13 cellular contexts compared by ENCODE assay signal in the genomic region with DNA sequence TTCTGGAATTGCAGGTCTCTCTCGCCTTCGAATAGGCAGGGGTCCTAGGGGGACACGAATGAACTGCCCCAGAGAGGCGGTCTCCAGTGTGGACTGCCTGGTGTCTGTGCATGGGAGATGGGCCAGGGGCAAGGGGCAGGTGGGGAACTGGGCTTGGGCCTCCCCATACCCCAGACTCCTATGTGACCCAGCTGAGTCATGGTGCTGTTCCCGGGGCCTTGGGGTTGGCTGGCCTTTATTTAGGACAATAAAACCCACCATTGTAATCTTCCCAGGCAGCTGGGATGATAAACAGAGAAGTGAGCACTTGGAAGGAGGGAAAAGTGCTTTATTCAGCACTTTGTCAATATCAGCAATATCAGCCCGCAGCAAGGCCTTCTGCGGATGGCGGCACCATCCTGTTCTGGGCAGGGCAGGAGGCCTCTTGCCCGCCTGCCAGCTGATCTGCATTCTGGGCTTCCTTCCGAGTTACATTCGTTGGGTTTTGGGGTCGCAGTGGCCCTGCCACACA.
DNase-seq lines count a peak whose midpoint lies in the region; ATAC-seq and TF ChIP-seq lines count a peak whose summit lies in the region.
"Had no signal": no experiment of that assay in that cellular context is flagged by ENCODE, and none has a peak within 500 bp of the region (broad histone marks: within the 10 kb centered on the region; RNA-seq: fewer than 3 reads in every experiment).

No MANE protein-coding gene starts in this region.

- peaks cover 12% of the 10 kb centered on the region for H3K4me1 Mint-ChIP-seq in progenitor cell of endocrine pancreas (ENCODE audit: low read depth)
- H3K4me1 Mint-ChIP-seq: activated naive CD8-positive, alpha-beta T cell treated with anti-CD3 and anti-CD28 coated beads, Interleukin-2, amount 50 U/mL, for 24 hours; memory B cell had no signal

- H3K27ac Mint-ChIP-seq in progenitor cell of endocrine pancreas, result no peak overlapping the region
- H3K27ac Mint-ChIP-seq: activated CD4-positive, alpha-beta memory T cell treated with anti-CD3 and anti-CD28 coated beads for 36 hours; activated naive CD8-positive, alpha-beta T cell treated with anti-CD3 and anti-CD28 coated beads, Interleukin-2, amount 50 U/mL, for 24 hours; memory B cell had no signal

- H3K27me3 Mint-ChIP-seq in progenitor cell of endocrine pancreas, result no peaks in the 10 kb centered on the region
- H3K27me3 Mint-ChIP-seq: activated CD4-positive, alpha-beta memory T cell treated with anti-CD3 and anti-CD28 coated beads for 36 hours; activated naive CD8-positive, alpha-beta T cell treated with anti-CD3 and anti-CD28 coated beads, Interleukin-2, amount 50 U/mL, for 24 hours had no signal

- H3K4me3 Mint-ChIP-seq in progenitor cell of endocrine pancreas (ENCODE audit: low read depth), result no peak overlapping the region
- H3K4me3 Mint-ChIP-seq: activated CD4-positive, alpha-beta memory T cell treated with anti-CD3 and anti-CD28 coated beads for 36 hours; activated naive CD8-positive, alpha-beta T cell treated with anti-CD3 and anti-CD28 coated beads, Interleukin-2, amount 50 U/mL, for 24 hours; memory B cell had no signal

- H3K36me3 ChIP-seq in muscle layer of duodenum (ENCODE audit: control insufficient read depth in 1 of 2, insufficient read depth in 2 of 2, low read length in 2 of 2) (no peaks in the 10 kb centered on the region), Peyer's patch (no peaks in the 10 kb centered on the region)

- H3K27ac ChIP-seq in VCaP, result peak overlapping the region; percentile 58
- H3K27ac ChIP-seq in epithelial cell of prostate, result peak overlapping the region; percentile 93
- peak overlapping the region; percentile 14 for H3K27ac ChIP-seq in muscle layer of duodenum (ENCODE audit: low read length)
- peak overlapping the region; percentile 96 for H3K27ac ChIP-seq in temporal lobe (ENCODE audit: low read depth, low read length)
- peak overlapping the region in 2 of 4 donors; percentile 38 to 80 for H3K27ac ChIP-seq in Peyer's patch
- H3K27ac ChIP-seq: SK-N-MC had no signal

- TF ChIP-seq POLR2A in Peyer's patch (IDR thresholded peaks at IDR 0.05), result no peak

- no peaks in the 10 kb centered on the region for H3K9me3 Mint-ChIP-seq in progenitor cell of endocrine pancreas (ENCODE audit: low read depth)
- H3K9me3 Mint-ChIP-seq: activated CD4-positive, alpha-beta memory T cell treated with anti-CD3 and anti-CD28 coated beads for 36 hours; activated naive CD8-positive, alpha-beta T cell treated with anti-CD3 and anti-CD28 coated beads, Interleukin-2, amount 50 U/mL, for 24 hours; memory B cell had no signal

- TF ChIP-seq CTCF in VCaP (conservative IDR thresholded peaks at IDR 0.05) (no peak), progenitor cell of endocrine pancreas (IDR thresholded peaks at IDR 0.05; ENCODE audit: unreplicated experiment) (no peak), Peyer's patch (IDR thresholded peaks at IDR 0.05) (no peak), omental fat pad (IDR thresholded peaks at IDR 0.05) (no peak)

- H3K4me3 ChIP-seq in muscle layer of duodenum (ENCODE audit: low read depth in 1 of 2, low read length in 2 of 2) (no peak overlapping the region), Peyer's patch (no peak overlapping the region)
- H3K4me3 ChIP-seq: GM12878, SK-N-MC had no signal

- H3K27me3 ChIP-seq in muscle layer of duodenum (ENCODE audit: low read depth, low read length) (no peaks in the 10 kb centered on the region), Peyer's patch (no peaks in the 10 kb centered on the region)

- no peak for ATAC-seq in omental fat pad (ENCODE audit: low FRiP score)
- ATAC-seq: activated naive CD8-positive, alpha-beta T cell treated with anti-CD3 and anti-CD28 coated beads, Interleukin-2, amount 50 U/mL, for 24 hours; GM12878 had no signal

- H3K36me3 Mint-ChIP-seq in progenitor cell of endocrine pancreas (ENCODE audit: insufficient read depth), result no peaks in the 10 kb centered on the region
- H3K36me3 Mint-ChIP-seq: activated CD4-positive, alpha-beta memory T cell treated with anti-CD3 and anti-CD28 coated beads for 36 hours; memory B cell had no signal

- H3K4me1 ChIP-seq in muscle layer of duodenum (ENCODE audit: control insufficient read depth in 1 of 2, insufficient read depth in 2 of 2, low read length in 2 of 2), result peaks cover 16 to 52% of the 10 kb centered on the region in 2 donors
- H3K4me1 ChIP-seq in Peyer's patch, result peaks cover 0 to 13% (median 0%) of the 10 kb centered on the region in 4 donors

- DNase-seq in epithelial cell of prostate (ENCODE audit: low read depth, low spot score), result no peak
- DNase-seq in progenitor cell of endocrine pancreas (ENCODE audit: low spot score, unreplicated experiment), result no peak
- no peak for DNase-seq in Peyer's patch
- DNase-seq in NAMALWA (ENCODE audit: low spot score), result no peak
- no peak for DNase-seq in omental fat pad (ENCODE audit: low spot score)
- DNase-seq: activated CD4-positive, alpha-beta memory T cell treated with anti-CD3 and anti-CD28 coated beads for 36 hours; activated naive CD8-positive, alpha-beta T cell treated with anti-CD3 and anti-CD28 coated beads, Interleukin-2, amount 50 U/mL, for 24 hours had no signal

- H3K9me3 ChIP-seq in muscle layer of duodenum (ENCODE audit: control insufficient read depth in 1 of 2, low read length in 2 of 2), result no peaks in the 10 kb centered on the region
- peaks cover 0 to 3% (median 0%) of the 10 kb centered on the region in 4 donors for H3K9me3 ChIP-seq in Peyer's patch
